ENCODE assay signal across 9 cellular contexts in genomic region chrX:14529288-14529989, GRCh38. TPM values are rescaled to one million over a fixed set of nuclear protein-coding genes. Genes with fewer than 3 reads are reported as not detected.
DNase-seq lines count a peak whose midpoint lies in the region; ATAC-seq and TF ChIP-seq lines count a peak whose summit lies in the region.
"Had no signal": no experiment of that assay in that cellular context is flagged by ENCODE, and none has a peak within 500 bp of the region (broad histone marks: within the 10 kb centered on the region; RNA-seq: fewer than 3 reads in every experiment).

Gene GLRA2, plus strand, starts transcription at chrX:14529536. Its CDS starts 522 bp downstream, at chrX:14530058.

- no peak within 1 kb of the TSS for H3K27ac Mint-ChIP-seq in T-helper 17 cell
- no peak within 1 kb of the TSS for H3K27ac Mint-ChIP-seq in activated CD8-positive, alpha-beta memory T cell treated with anti-CD3 and anti-CD28 coated beads, Interleukin-2, amount 10 ng/mL, durations not matched to agents 7 days and 5 days

- H3K4me1 ChIP-seq in thyroid gland = no peaks in the 10 kb centered on the region

- H3K36me3 ChIP-seq in thyroid gland = no peaks in the 10 kb centered on the region

- CTCF ChIA-PET in activated CD8-positive, alpha-beta memory T cell treated with anti-CD3 and anti-CD28 coated beads, Interleukin-2, amount 10 ng/mL, durations not matched to agents 7 days and 5 days (lab: Charles Lee) = interaction anchor here (0.9 kb wide), 1 partner anchor 490 kb away, joined by 3 read pairs; no protein-coding TSS in a partner anchor

- peak within 1 kb of the TSS; percentile 37 for H3K4me3 Mint-ChIP-seq in T-helper 17 cell
- H3K4me3 Mint-ChIP-seq in activated CD8-positive, alpha-beta memory T cell treated with anti-CD3 and anti-CD28 coated beads, Interleukin-2, amount 10 ng/mL, durations not matched to agents 7 days and 5 days = no peak within 1 kb of the TSS

- no peak within 1 kb of the TSS for H3K4me3 ChIP-seq in thyroid gland (replicated peaks in 1 of 3)

- peak; percentile 2 for DNase-seq in activated naive CD4-positive, alpha-beta T cell treated with Interleukin-2 at 50 U/mL for 16 hours
- no peak for DNase-seq in activated naive CD4-positive, alpha-beta T cell (lab: John Stamatoyannopoulos, UW)
- DNase-seq in T-helper 17 cell (no peak), iPS DF 4.7 (ENCODE audit: extremely low read depth, low spot score) (peak; percentile 9), thyroid gland (peak; percentile 5 to 6)
- DNase-seq in stimulated activated CD4-positive, alpha-beta T cell treated with anti-CD3 and anti-CD28 coated beads, Interleukin-4, amount 100 ng/mL, for 24 hours = no peak
- DNase-seq in activated CD8-positive, alpha-beta memory T cell treated with anti-CD3 and anti-CD28 coated beads, Interleukin-2, amount 10 ng/mL, durations not matched to agents 7 days and 5 days = no peak

- 7% methylated on average over 16 to 17 of the region's 17 CpGs for WGBS in thyroid gland, 2 donors

- intact Hi-C loops in thyroid gland (cut with DNase I) = no loop called here

- H3K36me3 Mint-ChIP-seq in T-helper 17 cell (ENCODE audit: low read depth) = peaks cover 2% of the 10 kb centered on the region
- no peaks in the 10 kb centered on the region for H3K36me3 Mint-ChIP-seq in activated CD8-positive, alpha-beta memory T cell treated with anti-CD3 and anti-CD28 coated beads, Interleukin-2, amount 10 ng/mL, durations not matched to agents 7 days and 5 days
- H3K36me3 Mint-ChIP-seq: IgD-negative memory B cell had no signal

- H3K9me3 ChIP-seq in T-helper 17 cell (ENCODE audit: control insufficient read depth, low read length, poor library complexity, severe bottlenecking) = no peaks in the 10 kb centered on the region
- no peaks in the 10 kb centered on the region for H3K9me3 ChIP-seq in thyroid gland

- no peak within 1 kb of the TSS for H3K27ac ChIP-seq in thyroid gland

- no peaks in the 10 kb centered on the region for H3K27me3 Mint-ChIP-seq in T-helper 17 cell
- H3K27me3 Mint-ChIP-seq in activated CD8-positive, alpha-beta memory T cell treated with anti-CD3 and anti-CD28 coated beads, Interleukin-2, amount 10 ng/mL, durations not matched to agents 7 days and 5 days = no peaks in the 10 kb centered on the region

- H3K9me3 Mint-ChIP-seq in activated CD8-positive, alpha-beta memory T cell treated with anti-CD3 and anti-CD28 coated beads, Interleukin-2, amount 10 ng/mL, durations not matched to agents 7 days and 5 days (ENCODE audit: low read depth) = no peaks in the 10 kb centered on the region
- H3K9me3 Mint-ChIP-seq: IgD-negative memory B cell had no signal

- no peak for ATAC-seq in T-helper 17 cell
- ATAC-seq in HG02678 (IDR thresholded peaks at IDR 0.05; ENCODE audit: unreplicated experiment) = no peak
- ATAC-seq in activated CD8-positive, alpha-beta memory T cell treated with anti-CD3 and anti-CD28 coated beads, Interleukin-2, amount 10 ng/mL, durations not matched to agents 7 days and 5 days = no peak

- TF ChIP-seq CTCF in thyroid gland (IDR thresholded peaks at IDR 0.05) = no peak

- H3K4me1 Mint-ChIP-seq in T-helper 17 cell = peaks cover 2% of the 10 kb centered on the region
- H3K4me1 Mint-ChIP-seq in activated CD8-positive, alpha-beta memory T cell treated with anti-CD3 and anti-CD28 coated beads, Interleukin-2, amount 10 ng/mL, durations not matched to agents 7 days and 5 days = no peaks in the 10 kb centered on the region
- H3K4me1 Mint-ChIP-seq: IgD-negative memory B cell had no signal

- H3K27me3 ChIP-seq in thyroid gland = no peaks in the 10 kb centered on the region

- no peak for TF ChIP-seq POLR2A in thyroid gland (IDR thresholded peaks at IDR 0.05)

RNA-seq across cellular contexts. Expression of gene GLRA2, which starts in this region (rescaled TPM):
- total RNA-seq in T-helper 17 cell (not detected), thyroid gland (not detected)
- not detected for total RNA-seq in activated CD8-positive, alpha-beta memory T cell treated with anti-CD3 and anti-CD28 coated beads, Interleukin-2, amount 10 ng/mL, durations not matched to agents 7 days and 5 days

Comparison
In these comparisons a context has a peak if more than half of its experiments do, and no peak if none do; other contexts are left out.
1. DNase-seq: peak in activated naive CD4-positive, alpha-beta T cell treated with Interleukin-2 at 50 U/mL for 16 hours (single experiment) and iPS DF 4.7 (single experiment); none in activated naive CD4-positive, alpha-beta T cell (0 of 4), T-helper 17 cell (0 of 3), stimulated activated CD4-positive, alpha-beta T cell treated with anti-CD3 and anti-CD28 coated beads, Interleukin-4, amount 100 ng/mL, for 24 hours (single experiment) and activated CD8-positive, alpha-beta memory T cell treated with anti-CD3 and anti-CD28 coated beads, Interleukin-2, amount 10 ng/mL, durations not matched to agents 7 days and 5 days (single experiment).
2. Peak in DNase-seq in thyroid gland; RNA of the gene not detected or under 1 TPM.